ENCODE assay signal across 22 cellular contexts in the genomic region with DNA sequence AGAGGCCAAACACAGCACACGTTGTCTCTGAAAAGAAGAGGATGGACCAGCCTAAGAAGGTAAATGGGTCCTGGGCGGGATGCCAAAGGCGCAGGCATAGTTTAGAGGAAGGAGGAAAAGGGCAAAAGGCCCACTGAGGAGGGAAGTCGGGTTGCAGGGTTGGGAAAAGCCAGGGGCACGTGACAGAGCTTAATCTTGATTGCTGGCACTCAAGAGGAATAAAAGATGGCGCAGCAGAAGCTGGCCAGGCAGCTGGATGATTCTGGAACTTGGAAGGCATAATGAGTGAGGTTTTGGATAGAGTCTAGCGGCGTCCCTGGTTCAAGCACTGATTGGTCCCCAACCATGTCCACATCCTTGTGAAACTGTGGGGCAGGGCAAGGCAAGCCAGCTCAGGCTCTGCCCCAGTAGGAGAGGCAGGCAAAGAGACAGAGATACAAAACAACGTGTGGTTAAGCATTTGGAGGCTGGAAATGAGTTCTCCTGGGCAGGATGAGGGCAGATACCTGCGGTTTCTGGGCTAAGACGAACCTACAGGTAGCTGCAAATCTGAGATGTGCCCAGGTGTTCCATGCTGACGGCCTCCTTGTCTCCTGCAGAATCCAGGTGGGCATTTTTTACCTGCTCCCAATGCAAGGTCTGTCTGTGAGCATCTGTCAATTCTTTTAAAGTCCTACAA. TPM values are rescaled to one million over a fixed set of nuclear protein-coding genes. Genes with fewer than 3 reads are reported as not detected.
DNase-seq lines count a peak whose midpoint lies in the region; ATAC-seq, FAIRE-seq and TF ChIP-seq lines count a peak whose summit lies in the region.
"Had no signal": no experiment of that assay in that cellular context is flagged by ENCODE, and none has a peak within 500 bp of the region (broad histone marks: within the 10 kb centered on the region; RNA-seq: fewer than 3 reads in every experiment).

No MANE protein-coding gene starts in this region.

- no peaks in the 10 kb centered on the region for H3K36me3 Mint-ChIP-seq in CD8-positive, alpha-beta T cell
- no peaks in the 10 kb centered on the region for H3K36me3 Mint-ChIP-seq in CD4-positive, alpha-beta memory T cell

- BruUV-seq in K562 (replicated peaks; lab: Mats Ljungman, UMichigan): no TSS peak

- CTCF ChIA-PET in CD8-positive, alpha-beta T cell (lab: Charles Lee): no interaction called here
- CTCF ChIA-PET in K562 (lab: Yijun Ruan, JAX; ENCODE audit: low intra/inter-chr PET ratio): no interaction called here
- CTCF ChIA-PET in CD4-positive, alpha-beta memory T cell (lab: Charles Lee; ENCODE audit: partially characterized antibody): no interaction called here

- ATAC-seq in CD8-positive, alpha-beta T cell: no peak
- ATAC-seq in K562 (no peak), GM18867 (IDR thresholded peaks at IDR 0.05; ENCODE audit: unreplicated experiment) (no peak), HG02938 (IDR thresholded peaks at IDR 0.05; ENCODE audit: unreplicated experiment) (no peak)

- H3K4me2 ChIP-seq in K562 (ENCODE audit: insufficient read depth, low read length): no peak overlapping the region

- H3K27me3 ChIP-seq in CD8-positive, alpha-beta T cell (ENCODE audit: insufficient read depth, low read length): peaks cover 6% of the 10 kb centered on the region
- H3K27me3 ChIP-seq in K562 (ENCODE audit: control insufficient read depth in 2 of 2, insufficient read depth in 2 of 2, low read length in 2 of 2) (peaks cover 10 to 36% of the 10 kb centered on the region in 2 experiments; a peak in 4 of 5 replicates), sigmoid colon (no peaks in the 10 kb centered on the region)
- peaks cover 6% of the 10 kb centered on the region for H3K27me3 ChIP-seq in CD4-positive, alpha-beta memory T cell (ENCODE audit: insufficient read depth, low read length)

- H3K9me1 ChIP-seq in K562 (ENCODE audit: control insufficient read depth, insufficient read depth, low read length): no peaks in the 10 kb centered on the region

- no peaks in the 10 kb centered on the region for H3K9me3 Mint-ChIP-seq in CD8-positive, alpha-beta T cell
- no peaks in the 10 kb centered on the region for H3K9me3 Mint-ChIP-seq in CD4-positive, alpha-beta memory T cell
- H3K9me3 Mint-ChIP-seq: activated T-helper 2 cell treated with anti-CD3 and anti-CD28 coated beads, Interferon-gamma antibody, Interleukin-2, Interleukin-4, amounts not matched to agents 10 μg/mL and 5 μg/mL and 100 μg/mL, durations not matched to agents 14 hours and 24 hours and 36 hours; HFFc6 had no signal

- H3K27me3 Mint-ChIP-seq in CD8-positive, alpha-beta T cell (ENCODE audit: low read depth): peaks cover 14% of the 10 kb centered on the region
- H3K27me3 Mint-ChIP-seq in CD4-positive, alpha-beta memory T cell: peaks cover 8 to 23% of the 10 kb centered on the region in 2 donors

- no peaks in the 10 kb centered on the region for H3K36me3 ChIP-seq in CD8-positive, alpha-beta T cell (ENCODE audit: insufficient read depth, low read length)
- H3K36me3 ChIP-seq in K562 (ENCODE audit: control insufficient read depth, insufficient read depth, low read length) (no peaks in the 10 kb centered on the region), kidney (ENCODE audit: control insufficient read depth in 1 of 2, insufficient read depth in 2 of 2, low read length in 2 of 2) (no peaks in the 10 kb centered on the region), sigmoid colon (no peaks in the 10 kb centered on the region)
- H3K36me3 ChIP-seq in CD4-positive, alpha-beta memory T cell (ENCODE audit: insufficient read depth, low read length): no peaks in the 10 kb centered on the region
- H3K36me3 ChIP-seq: spleen had no signal

- DNase-seq in CD8-positive, alpha-beta T cell: peak in 1 of 7 experiments; percentile 9
- DNase-seq in K562 (ENCODE audit: extremely low read depth in 1 of 4, low spot score in 3 of 4) (no peak), kidney (peak; percentile 80), sigmoid colon (no peak), NCI-H2029 (lab: John Stamatoyannopoulos, UW) (no peak)
- no peak for DNase-seq in CD4-positive, alpha-beta memory T cell
- DNase-seq: activated CD4-positive, alpha-beta T cell treated with anti-CD3 and anti-CD28 coated beads for 4 hours; DND-41; dorsolateral prefrontal cortex; HFFc6; NCI-H1694 treated with DMSO at 0.1 percent for 48 hours; NCI-H446; spleen had no signal

- TF ChIP-seq RAD21 in K562 (CRISPR knock-in tag; conservative IDR thresholded peaks at IDR 0.05 in 1 of 2, IDR thresholded peaks at IDR 0.05 in 1 of 2): no peak

- H3K9ac ChIP-seq in K562 (ENCODE audit: insufficient read depth in 1 of 2, low read depth in 2 of 2, low read length in 2 of 2): no peak overlapping the region
- no peak overlapping the region for H3K9ac ChIP-seq in kidney (ENCODE audit: low read length in 2 of 2)

- in situ Hi-C loops in K562 (cut with MboI): no loop called here

- no peak for TF ChIP-seq POLR2A in K562 (conservative IDR thresholded peaks at IDR 0.05)
- TF ChIP-seq POLR2A in sigmoid colon (IDR thresholded peaks at IDR 0.05): no peak

- no peaks in the 10 kb centered on the region for H3K4me1 Mint-ChIP-seq in CD8-positive, alpha-beta T cell (ENCODE audit: low read depth)
- H3K4me1 Mint-ChIP-seq in CD4-positive, alpha-beta memory T cell: peaks cover 0 to 3% (median 0%) of the 10 kb centered on the region in 4 donors

- intact Hi-C loops in CD8-positive, alpha-beta T cell (cut with DNase I, micrococcal nuclease): no loop called here
- intact Hi-C loops in K562 (cut with micrococcal nuclease) (no loop called here), kidney (cut with DNase I) (no loop called here), sigmoid colon (cut with DNase I) (loop anchor here (5.0 kb wide), 2 partner anchors 37 to 48 kb away; no protein-coding TSS in a partner anchor)
- intact Hi-C loops in CD4-positive, alpha-beta memory T cell (cut with micrococcal nuclease): no loop called here

- H3K79me2 ChIP-seq in K562 (ENCODE audit: control insufficient read depth, insufficient read depth, low read length): peaks cover 3% of the 10 kb centered on the region; the same call in 2 of the 3 replicates

- TF ChIP-seq EP300 in K562 (IDR thresholded peaks at IDR 0.05; ENCODE audit: low read length): no peak
- TF ChIP-seq EP300 in sigmoid colon (IDR thresholded peaks at IDR 0.05): no peak

- H3K4me1 ChIP-seq in CD8-positive, alpha-beta T cell (ENCODE audit: insufficient read depth, low read length): no peaks in the 10 kb centered on the region
- peaks cover 4 to 30% of the 10 kb centered on the region in 2 experiments; a peak in 4 of 5 replicates for H3K4me1 ChIP-seq in K562 (replicated peaks in 1 of 2; ENCODE audit: control insufficient read depth in 2 of 2, insufficient read depth in 2 of 2, low read length in 2 of 2)
- H3K4me1 ChIP-seq in kidney (ENCODE audit: control insufficient read depth in 1 of 2, insufficient read depth in 1 of 2, low read depth in 1 of 2, low read length in 2 of 2): peaks cover 23 to 35% of the 10 kb centered on the region in 2 donors
- peaks cover 0 to 82% (median 73%) of the 10 kb centered on the region in 4 donors for H3K4me1 ChIP-seq in sigmoid colon
- no peaks in the 10 kb centered on the region for H3K4me1 ChIP-seq in CD4-positive, alpha-beta memory T cell (ENCODE audit: insufficient read depth, low read length)

- no peak overlapping the region for H3K27ac Mint-ChIP-seq in CD8-positive, alpha-beta T cell
- no peak overlapping the region for H3K27ac Mint-ChIP-seq in CD4-positive, alpha-beta memory T cell
- H3K27ac Mint-ChIP-seq: activated T-helper 2 cell treated with anti-CD3 and anti-CD28 coated beads, Interferon-gamma antibody, Interleukin-2, Interleukin-4, amounts not matched to agents 10 μg/mL and 5 μg/mL and 100 μg/mL, durations not matched to agents 14 hours and 24 hours and 36 hours; HFFc6 had no signal

- H3K4me3 Mint-ChIP-seq in CD8-positive, alpha-beta T cell: peak overlapping the region; percentile 35
- no peak overlapping the region for H3K4me3 Mint-ChIP-seq in CD4-positive, alpha-beta memory T cell
- H3K4me3 Mint-ChIP-seq: HFFc6 had no signal

- TF ChIP-seq CTCF in CD8-positive, alpha-beta T cell (IDR thresholded peaks at IDR 0.05): no peak
- TF ChIP-seq CTCF in K562 (IDR thresholded peaks at IDR 0.05 in 2 of 3, conservative IDR thresholded peaks at IDR 0.05 in 1 of 3; ENCODE audit: insufficient read depth in 2 of 3, low read depth in 1 of 3, low read length in 3 of 3) (no peak), kidney (IDR thresholded peaks at IDR 0.05; ENCODE audit: borderline replicate concordance, extremely low read depth, insufficient read depth) (no peak), sigmoid colon (IDR thresholded peaks at IDR 0.05) (no peak)

- no peak overlapping the region for H2AFZ ChIP-seq in K562 (ENCODE audit: low read depth, low read length)

- no peak overlapping the region for H3K27ac ChIP-seq in CD8-positive, alpha-beta T cell (ENCODE audit: low read depth, low read length)
- no peak overlapping the region for H3K27ac ChIP-seq in K562 (ENCODE audit: extremely low read depth, low read depth, low read length)
- no peak overlapping the region for H3K27ac ChIP-seq in kidney (ENCODE audit: low read depth in 2 of 2, low read length in 2 of 2)
- H3K27ac ChIP-seq in sigmoid colon: peak overlapping the region; percentile 63 to 89 (median 78)
- no peak overlapping the region for H3K27ac ChIP-seq in CD4-positive, alpha-beta memory T cell (ENCODE audit: low read depth, low read length)
- H3K27ac ChIP-seq: dorsolateral prefrontal cortex, epithelial cell of prostate had no signal

- FAIRE-seq in K562 (lab: Jason Lieb, UNC) (no peak), kidney (lab: Jason Lieb, UNC) (no peak)

- WGBS in K562 (ENCODE audit: insufficient coverage, low coverage, missing lambda C conversion rate): 12% methylated on average over 12 of the region's 12 CpGs
- 61 to 78% methylated on average over 12 of the region's 12 CpGs for WGBS in sigmoid colon, 2 donors

- H4K20me1 ChIP-seq in K562 (replicated peaks; ENCODE audit: control insufficient read depth, insufficient read depth, low read length): peaks cover 11% of the 10 kb centered on the region; the same call in 1 of the 2 replicates

- POLR2A ChIA-PET in CD8-positive, alpha-beta T cell (lab: Charles Lee): no interaction called here
- POLR2A ChIA-PET in K562 (lab: Yijun Ruan, JAX): interaction anchor here (0.6 to 1.5 kb wide), 3 partner anchors 10 to 88 kb away, joined by 3 read pairs; no protein-coding TSS in a partner anchor
- POLR2A ChIA-PET in CD4-positive, alpha-beta memory T cell (lab: Charles Lee; ENCODE audit: partially characterized antibody): no interaction called here

- H3K4me3 ChIP-seq in CD8-positive, alpha-beta T cell (ENCODE audit: low read depth, low read length): no peak overlapping the region
- no peak overlapping the region for H3K4me3 ChIP-seq in K562
- H3K4me3 ChIP-seq in kidney (ENCODE audit: low read length in 2 of 2): no peak overlapping the region
- no peak overlapping the region for H3K4me3 ChIP-seq in sigmoid colon
- H3K4me3 ChIP-seq in CD4-positive, alpha-beta memory T cell (ENCODE audit: low read length in 2 of 2): no peak overlapping the region
- H3K4me3 ChIP-seq: dorsolateral prefrontal cortex, lung, spleen had no signal

- H3K9me3 ChIP-seq in CD8-positive, alpha-beta T cell (ENCODE audit: low read length): no peaks in the 10 kb centered on the region
- H3K9me3 ChIP-seq in K562 (replicated peaks; ENCODE audit: control insufficient read depth, insufficient read depth, low read depth, low read length) (no peaks in the 10 kb centered on the region), kidney (ENCODE audit: control insufficient read depth in 1 of 2, low read length in 2 of 2) (no peaks in the 10 kb centered on the region), sigmoid colon (no peaks in the 10 kb centered on the region)
- H3K9me3 ChIP-seq in CD4-positive, alpha-beta memory T cell (ENCODE audit: control insufficient read depth in 1 of 2, low read length in 2 of 2): no peaks in the 10 kb centered on the region
- H3K9me3 ChIP-seq: spleen had no signal

RNA-seq across cellular contexts. Expression of a gene that starts 52.7 kb away (rescaled TPM):
- not detected for total RNA-seq in CD8-positive, alpha-beta T cell
- total RNA-seq in K562 (2011; cell fraction: chromatin; rRNA removed; ENCODE audit: low replicate concordance): not detected in 2 replicates
- not detected in 2 replicates for total RNA-seq in K562 (2011; cell fraction: nucleolus; rRNA removed)
- total RNA-seq in K562 (2011; cell fraction: nucleoplasm; rRNA removed): not detected in 2 replicates
- total RNA-seq in K562 (2014; rRNA removed) (not detected in 2 replicates), K562 (2014; rRNA removed; fragmentation: Illumina TruSeq; extraction: Trizol) (not detected in 2 replicates), K562 (2015; rRNA removed; fragmentation: Illumina TruSeq; extraction: Trizol) (not detected in 2 replicates), K562 (2021) (not detected in 2 replicates), kidney (1.6 TPM), sigmoid colon (not detected)
- polyA plus RNA-seq in K562 (2011; rRNA removed) (not detected in 2 replicates), K562 (2014; fragmentation: Illumina TruSeq; extraction: Trizol) (not detected in 2 replicates), K562 (2014; fragmentation: Nextera tagmentation; extraction: Ambion mirVana) (not detected), K562 (2014; rRNA removed) (not detected in 2 replicates), kidney (ENCODE audit: insufficient read depth, low read depth, low replicate concordance) (not detected), sigmoid colon (not detected)
- not detected in 2 replicates for polyA plus RNA-seq in K562 (2011; cell fraction: cytosol; rRNA removed)
- polyA plus RNA-seq in K562 (2011; cell fraction: nucleus; rRNA removed): not detected in 2 replicates
- not detected in 2 replicates for polyA plus RNA-seq in K562 (2012)
- not detected in 2 replicates for polyA minus RNA-seq in K562 (2011; rRNA and poly(A)+ RNA removed)
- not detected in 2 replicates for polyA minus RNA-seq in K562 (2011; cell fraction: cytosol; rRNA and poly(A)+ RNA removed)
- polyA minus RNA-seq in K562 (2011; cell fraction: nucleus; rRNA and poly(A)+ RNA removed): not detected in 2 replicates
- total RNA-seq in CD4-positive, alpha-beta memory T cell: not detected
- polyA plus RNA-seq in CD4-positive, alpha-beta memory T cell: not detected
- total RNA-seq: activated T-helper 2 cell treated with anti-CD3 and anti-CD28 coated beads, Interferon-gamma antibody, Interleukin-2, Interleukin-4, amounts not matched to agents 10 μg/mL and 5 μg/mL and 100 μg/mL, durations not matched to agents 14 hours and 24 hours and 36 hours; HFFc6; posterior vena cava; RPMI7951; subcutaneous adipose tissue had no signal
- polyA plus RNA-seq: adipose tissue had no signal

Comparison
In these comparisons a context has a peak if more than half of its experiments do, and no peak if none do; other contexts are left out.
1. H3K27ac ChIP-seq: peak in sigmoid colon (4 of 4); none in CD8-positive, alpha-beta T cell (single experiment), K562 (single experiment), kidney (0 of 2) and CD4-positive, alpha-beta memory T cell (single experiment).